In genomic region chr4:109395694-109396093, GRCh38 we compare ENCODE assay signal across 23 cellular contexts. TPM values are rescaled to one million over a fixed set of nuclear protein-coding genes. Genes with fewer than 3 reads are reported as not detected.
DNase-seq lines count a peak whose midpoint lies in the region; ATAC-seq, FAIRE-seq and TF ChIP-seq lines count a peak whose summit lies in the region.
"Had no signal": no experiment of that assay in that cellular context is flagged by ENCODE, and none has a peak within 500 bp of the region (broad histone marks: within the 10 kb centered on the region; RNA-seq: fewer than 3 reads in every experiment).

No MANE protein-coding gene starts in this region.

- no peak overlapping the region for H3K27ac Mint-ChIP-seq in activated CD4-positive, alpha-beta T cell treated with anti-CD3 and anti-CD28 coated beads, Interleukin-2, amount 10 ng/mL, durations not matched to agents 24 days and 14 days
- H3K27ac Mint-ChIP-seq: H9, HFFc6 had no signal

- TF ChIP-seq RAD21 in K562 (CRISPR knock-in tag; conservative IDR thresholded peaks at IDR 0.05 in 1 of 2, IDR thresholded peaks at IDR 0.05 in 1 of 2), result no peak

- FAIRE-seq in K562 (lab: Jason Lieb, UNC), result peak; percentile 81
- FAIRE-seq in GM19239 (lab: Jason Lieb, UNC), result no peak
- FAIRE-seq: HTR-8/SVneo, RCC 7860 had no signal

- H3K9me1 ChIP-seq in K562 (ENCODE audit: control insufficient read depth, insufficient read depth, low read length), result no peaks in the 10 kb centered on the region

- no peak overlapping the region for H2BK5ac ChIP-seq in mesendoderm (ENCODE audit: low read length)

- no peaks in the 10 kb centered on the region for H3K9me3 Mint-ChIP-seq in activated CD4-positive, alpha-beta T cell treated with anti-CD3 and anti-CD28 coated beads, Interleukin-2, amount 10 ng/mL, durations not matched to agents 24 days and 14 days
- H3K9me3 Mint-ChIP-seq: H9, HFFc6 had no signal

- WGBS in K562 (ENCODE audit: insufficient coverage, low coverage, missing lambda C conversion rate), result 5% methylated on average over 10 of the region's 10 CpGs
- no CpG with 5 or more reads among the region's 10 CpGs for WGBS in mesendoderm (ENCODE audit: extremely low coverage, insufficient coverage, low lambda C conversion rate)

- peak overlapping the region; percentile 18 for H2AFZ ChIP-seq in K562 (ENCODE audit: low read depth, low read length)
- H2AFZ ChIP-seq: GM23248 had no signal

- peak; percentile 79 for ATAC-seq in K562
- no peak for ATAC-seq in HG03520 (IDR thresholded peaks at IDR 0.05; ENCODE audit: unreplicated experiment)

- no peak overlapping the region for H2AK5ac ChIP-seq in mesendoderm (ENCODE audit: low read length)

- no peak overlapping the region for H2BK120ac ChIP-seq in mesendoderm (ENCODE audit: low read depth, low read length)

- H3K9me3 ChIP-seq in K562 (replicated peaks; ENCODE audit: control insufficient read depth, insufficient read depth, low read depth, low read length), result no peaks in the 10 kb centered on the region
- H3K9me3 ChIP-seq: MG63, SK-N-SH had no signal

- no peak overlapping the region for H4K5ac ChIP-seq in mesendoderm (ENCODE audit: low read length)

- TF ChIP-seq POLR2A in K562 (conservative IDR thresholded peaks at IDR 0.05), result no peak

- no peak overlapping the region for H4K8ac ChIP-seq in mesendoderm (ENCODE audit: low read depth, low read length)

- no peaks in the 10 kb centered on the region for H3K79me2 ChIP-seq in K562 (ENCODE audit: control insufficient read depth, insufficient read depth, low read length)
- no peaks in the 10 kb centered on the region for H3K79me2 ChIP-seq in mesendoderm (ENCODE audit: control insufficient read depth, insufficient read depth, low read length)

- no peaks in the 10 kb centered on the region for H3K79me1 ChIP-seq in mesendoderm (ENCODE audit: low read length)

- H3K4me3 ChIP-seq in K562 (no peak overlapping the region), mesendoderm (ENCODE audit: low read length) (no peak overlapping the region)
- H3K4me3 ChIP-seq: GM23248, MG63 had no signal

- no peak overlapping the region for H2BK15ac ChIP-seq in mesendoderm (replicated peaks; ENCODE audit: low read depth)

- in situ Hi-C loops in K562 (cut with MboI), result no loop called here

- H3K4me1 ChIP-seq in K562 (replicated peaks in 1 of 2; ENCODE audit: control insufficient read depth in 2 of 2, insufficient read depth in 2 of 2, low read length in 2 of 2) (peaks cover 0 to 3% of the 10 kb centered on the region in 2 experiments; a peak in 2 of 5 replicates), mesendoderm (ENCODE audit: control insufficient read depth, low read depth, low read length) (no peaks in the 10 kb centered on the region)

- peaks cover 18% of the 10 kb centered on the region for H3K27me3 Mint-ChIP-seq in activated CD4-positive, alpha-beta T cell treated with anti-CD3 and anti-CD28 coated beads, Interleukin-2, amount 10 ng/mL, durations not matched to agents 24 days and 14 days

- BruUV-seq in K562 (replicated peaks; lab: Mats Ljungman, UMichigan), result no TSS peak

- intact Hi-C loops in activated CD4-positive, alpha-beta T cell treated with anti-CD3 and anti-CD28 coated beads, Interleukin-2, amount 10 ng/mL, durations not matched to agents 24 days and 14 days (cut with micrococcal nuclease), result no loop called here
- intact Hi-C loops in K562 (cut with micrococcal nuclease), result no loop called here

- H3K27ac ChIP-seq in K562 (ENCODE audit: extremely low read depth, low read depth, low read length) (no peak overlapping the region), mesendoderm (ENCODE audit: low read depth, low read length) (no peak overlapping the region)
- H3K27ac ChIP-seq: GM23248 had no signal

- no peak overlapping the region for H3K23ac ChIP-seq in mesendoderm (ENCODE audit: low read length)

- H3K36me3 ChIP-seq in K562 (ENCODE audit: control insufficient read depth, insufficient read depth, low read length) (no peaks in the 10 kb centered on the region), mesendoderm (ENCODE audit: control insufficient read depth, insufficient read depth, low read length) (no peaks in the 10 kb centered on the region)
- H3K36me3 ChIP-seq: MG63 had no signal

- H3K36me3 Mint-ChIP-seq in activated CD4-positive, alpha-beta T cell treated with anti-CD3 and anti-CD28 coated beads, Interleukin-2, amount 10 ng/mL, durations not matched to agents 24 days and 14 days (ENCODE audit: low read depth), result no peaks in the 10 kb centered on the region

- DNase-seq in activated CD4-positive, alpha-beta T cell treated with anti-CD3 and anti-CD28 coated beads, Interleukin-2, amount 10 ng/mL, durations not matched to agents 24 days and 14 days, result peak; percentile 44
- no peak for DNase-seq in activated CD4-positive, alpha-beta T cell treated with anti-CD3 and anti-CD28 coated beads for 4 hours
- DNase-seq in K562 (ENCODE audit: extremely low read depth in 1 of 4, low spot score in 3 of 4), result peak in 1 of 4 experiments; percentile 47
- DNase-seq in mesendoderm, result peak; percentile 52
- DNase-seq in NCI-H1092 treated with DMSO at 0.1 percent for 48 hours (lab: John Stamatoyannopoulos, UW), result no peak
- DNase-seq in GM19239 (ENCODE audit: insufficient read length, low spot score), result no peak
- DNase-seq in stimulated activated CD4-positive, alpha-beta T cell treated with anti-CD3 and anti-CD28 coated beads, Interleukin-2, amount 100 ng/mL, for 24 hours, result no peak
- DNase-seq: Calu3, DMS79 treated with DMSO at 0.1 percent for 48 hours, GM23248, H9, HFFc6, KG1, MG63, NCI-H1417 treated with DMSO at 0.1 percent for 48 hours, NCI-H1694 treated with DMSO at 0.1 percent for 48 hours, NCI-H2081, NCI-H345, NCI-H510A treated with DMSO at 0.1 percent for 48 hours, SK-N-SH had no signal

- peak overlapping the region; percentile 15 for H3K56ac ChIP-seq in mesendoderm (ENCODE audit: low read length)

- CTCF ChIA-PET in K562 (lab: Yijun Ruan, JAX; ENCODE audit: low intra/inter-chr PET ratio), result no interaction called here

- no peaks in the 10 kb centered on the region for H4K20me1 ChIP-seq in K562 (replicated peaks; ENCODE audit: control insufficient read depth, insufficient read depth, low read length)

- POLR2A ChIA-PET in K562 (lab: Yijun Ruan, JAX), result interaction anchor here (0.6 kb wide), 1 partner anchor 306 kb away, joined by 3 read pairs; no protein-coding TSS in a partner anchor

- no peak overlapping the region for H3K18ac ChIP-seq in mesendoderm (ENCODE audit: low read length)

- no peak for TF ChIP-seq EP300 in K562 (IDR thresholded peaks at IDR 0.05; ENCODE audit: low read length)

- H3K9ac ChIP-seq in K562 (ENCODE audit: insufficient read depth in 1 of 2, low read depth in 2 of 2, low read length in 2 of 2) (peak overlapping the region in 1 of 2 experiments; percentile 39; a peak in 1 of 4 replicates), mesendoderm (ENCODE audit: low read length) (no peak overlapping the region)
- H3K9ac ChIP-seq: GM23248, SK-N-SH had no signal

- H3K27me3 ChIP-seq in K562 (ENCODE audit: control insufficient read depth in 2 of 2, insufficient read depth in 2 of 2, low read length in 2 of 2) (peaks cover 0 to 8% of the 10 kb centered on the region in 2 experiments; a peak in 2 of 5 replicates), mesendoderm (ENCODE audit: insufficient read depth, low read length, poor library complexity) (no peaks in the 10 kb centered on the region)
- H3K27me3 ChIP-seq: MG63 had no signal

- no peak for TF ChIP-seq CTCF in K562 (IDR thresholded peaks at IDR 0.05 in 2 of 3, conservative IDR thresholded peaks at IDR 0.05 in 1 of 3; ENCODE audit: insufficient read depth in 2 of 3, low read depth in 1 of 3, low read length in 3 of 3)

- H3K4me2 ChIP-seq in K562 (ENCODE audit: insufficient read depth, low read length) (peak overlapping the region; percentile 28), mesendoderm (ENCODE audit: low read length) (no peak overlapping the region)
- H3K4me2 ChIP-seq: SK-N-SH had no signal

- H3K4me3 Mint-ChIP-seq in activated CD4-positive, alpha-beta T cell treated with anti-CD3 and anti-CD28 coated beads, Interleukin-2, amount 10 ng/mL, durations not matched to agents 24 days and 14 days, result no peak overlapping the region
- H3K4me3 Mint-ChIP-seq: H9, HFFc6 had no signal

- H3K4ac ChIP-seq in mesendoderm (ENCODE audit: low read depth, low read length), result no peak overlapping the region

- H3K4me1 Mint-ChIP-seq in activated CD4-positive, alpha-beta T cell treated with anti-CD3 and anti-CD28 coated beads, Interleukin-2, amount 10 ng/mL, durations not matched to agents 24 days and 14 days, result no peaks in the 10 kb centered on the region

TF ChIP-seq in K562, 482 proteins besides CTCF, POLR2A, EP300 and RAD21 (continues in another document):
- TF ChIP-seq ZBTB8A (IDR thresholded peaks at IDR 0.05; ENCODE audit: partially characterized antibody), result no peak
- no peak for TF ChIP-seq ZNF324 (CRISPR knock-in tag; IDR thresholded peaks at IDR 0.05)
- TF ChIP-seq SRF (CRISPR knock-in tag; IDR thresholded peaks at IDR 0.05), result no peak
- TF ChIP-seq NCOR1 (IDR thresholded peaks at IDR 0.05), result no peak

RNA-seq across cellular contexts. Expression of gene SEC24B, which starts 37.9 kb away (rescaled TPM):
- total RNA-seq in activated CD4-positive, alpha-beta T cell treated with anti-CD3 and anti-CD28 coated beads, Interleukin-2, amount 10 ng/mL, durations not matched to agents 24 days and 14 days, result 32.5 and 33.6 TPM in 2 replicates
- total RNA-seq in K562 (2011; cell fraction: chromatin; rRNA removed; ENCODE audit: low replicate concordance), result 44.6 and 69.7 TPM in 2 replicates
- 20.8 and 24.6 TPM in 2 replicates for total RNA-seq in K562 (2011; cell fraction: nucleolus; rRNA removed)
- total RNA-seq in K562 (2011; cell fraction: nucleoplasm; rRNA removed), result 30.9 and 31.2 TPM in 2 replicates
- total RNA-seq in K562 (2014; rRNA removed) (7.0 and 8.8 TPM in 2 replicates), K562 (2014; rRNA removed; fragmentation: Illumina TruSeq; extraction: Trizol) (17.1 and 19.6 TPM in 2 replicates), K562 (2015; rRNA removed; fragmentation: Illumina TruSeq; extraction: Trizol) (20.5 and 21.9 TPM in 2 replicates), K562 (2021) (21.9 and 22.2 TPM in 2 replicates)
- polyA plus RNA-seq in K562 (2011; rRNA removed) (46.4 and 50.3 TPM in 2 replicates), K562 (2014; fragmentation: Illumina TruSeq; extraction: Trizol) (24.3 and 27.4 TPM in 2 replicates), K562 (2014; fragmentation: Nextera tagmentation; extraction: Ambion mirVana) (1 to 10 TPM; 6.3 to 8.1 TPM), K562 (2014; rRNA removed) (15.2 and 20.1 TPM in 2 replicates)
- polyA plus RNA-seq in K562 (2011; cell fraction: cytosol; rRNA removed), result 41.4 and 53.6 TPM in 2 replicates
- 40.6 and 52.7 TPM in 2 replicates for polyA plus RNA-seq in K562 (2011; cell fraction: nucleus; rRNA removed)
- polyA plus RNA-seq in K562 (2012), result 15.9 and 16.5 TPM in 2 replicates
- 112 and 115 TPM in 2 replicates for polyA minus RNA-seq in K562 (2011; rRNA and poly(A)+ RNA removed)
- polyA minus RNA-seq in K562 (2011; cell fraction: cytosol; rRNA and poly(A)+ RNA removed), result 24.7 and 31.1 TPM in 2 replicates
- polyA minus RNA-seq in K562 (2011; cell fraction: nucleus; rRNA and poly(A)+ RNA removed), result 26.4 and 48.2 TPM in 2 replicates
- polyA plus RNA-seq in mesendoderm (2013, experiment 1 of 2), result 19.4 TPM
- 18.5 TPM for polyA plus RNA-seq in mesendoderm (2013, experiment 2 of 2)

Comparison
In these comparisons a context has a peak if more than half of its experiments do, and no peak if none do; other contexts are left out.
1. DNase-seq: peak in activated CD4-positive, alpha-beta T cell treated with anti-CD3 and anti-CD28 coated beads, Interleukin-2, amount 10 ng/mL, durations not matched to agents 24 days and 14 days (single experiment) and mesendoderm (single experiment); none in activated CD4-positive, alpha-beta T cell treated with anti-CD3 and anti-CD28 coated beads for 4 hours (0 of 2), NCI-H1092 treated with DMSO at 0.1 percent for 48 hours (single experiment), GM19239 (single experiment) and stimulated activated CD4-positive, alpha-beta T cell treated with anti-CD3 and anti-CD28 coated beads, Interleukin-2, amount 100 ng/mL, for 24 hours (0 of 2).